11 cellular contexts compared by ENCODE assay signal in the genomic region with DNA sequence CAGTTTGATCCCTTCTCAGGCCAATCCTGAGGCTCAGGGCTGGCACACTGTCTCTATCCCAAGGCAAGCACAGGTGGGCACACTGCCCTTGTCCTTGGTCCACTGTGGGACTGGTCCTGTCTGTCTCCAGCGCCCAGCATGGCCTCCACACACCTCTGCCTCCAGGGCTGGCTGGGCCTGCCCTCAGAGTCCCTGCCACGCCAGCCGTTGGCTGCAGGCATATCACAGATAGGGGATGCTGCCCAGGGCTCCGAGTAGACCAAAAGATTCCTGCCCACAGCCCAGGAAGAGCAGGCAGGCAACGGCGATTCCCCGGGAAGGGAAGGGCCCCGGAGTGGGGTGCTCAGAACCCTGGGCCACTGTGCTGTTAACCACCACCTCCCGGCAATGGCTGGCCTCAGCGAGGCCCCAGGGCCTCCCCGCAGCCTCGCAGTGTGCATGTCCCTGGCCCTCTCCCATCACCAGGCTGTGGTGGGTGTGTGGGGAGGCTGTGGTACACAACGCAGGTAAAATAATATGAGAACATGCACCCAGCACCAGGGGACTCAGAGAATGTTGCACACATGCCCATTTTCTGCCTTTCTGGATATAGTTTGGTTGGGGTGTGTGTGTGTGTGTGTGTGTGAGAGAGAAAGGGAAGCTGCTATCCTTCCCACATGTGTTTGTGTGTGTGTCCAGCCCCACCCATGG. TPM values are rescaled to one million over a fixed set of nuclear protein-coding genes. Genes with fewer than 3 reads are reported as not detected.
DNase-seq lines count a peak whose midpoint lies in the region; ATAC-seq and TF ChIP-seq lines count a peak whose summit lies in the region.
"Had no signal": no experiment of that assay in that cellular context is flagged by ENCODE, and none has a peak within 500 bp of the region (broad histone marks: within the 10 kb centered on the region; RNA-seq: fewer than 3 reads in every experiment).

No MANE protein-coding gene starts in this region.

- H3K4me3 ChIP-seq in heart left ventricle (no peak overlapping the region), spleen (no peak overlapping the region), HAP-1 (no peak overlapping the region)
- H3K4me3 ChIP-seq: stomach had no signal

- peak; percentile 5 to 9 for ATAC-seq in activated CD4-positive, CD25-positive, alpha-beta regulatory T cell treated with anti-CD3 and anti-CD28 coated beads, Interleukin-2, amount 50 U/mL, for 24 hours
- peak in 3 of 4 donors; percentile 43 to 61 (median 51) for ATAC-seq in heart left ventricle
- ATAC-seq in HG03342 (IDR thresholded peaks at IDR 0.05; ENCODE audit: unreplicated experiment) = no peak

- no peaks in the 10 kb centered on the region for H3K9me3 Mint-ChIP-seq in progenitor cell of endocrine pancreas (ENCODE audit: low read depth)

- H3K27me3 ChIP-seq in heart left ventricle = peaks cover 4 to 42% (median 17%) of the 10 kb centered on the region in 9 donors
- peaks cover 0 to 34% (median 8%) of the 10 kb centered on the region in 7 donors for H3K27me3 ChIP-seq in spleen (replicated peaks in 1 of 7)
- 0 out of 2 replicates have a peak, but pooled peaks cover 4% of the 10 kb centered on the region for H3K27me3 ChIP-seq in HAP-1 (ENCODE audit: low read depth)

- no peak for TF ChIP-seq CTCF in heart left ventricle (IDR thresholded peaks at IDR 0.05)
- TF ChIP-seq CTCF in spleen (IDR thresholded peaks at IDR 0.05 in 8 of 11, conservative IDR thresholded peaks at IDR 0.05 in 3 of 11) = no peak
- TF ChIP-seq CTCF in progenitor cell of endocrine pancreas (IDR thresholded peaks at IDR 0.05; ENCODE audit: unreplicated experiment) = no peak

- TF ChIP-seq POLR2A in heart left ventricle (IDR thresholded peaks at IDR 0.05) = no peak
- TF ChIP-seq POLR2A in spleen (IDR thresholded peaks at IDR 0.05) = no peak

- in situ Hi-C loops in HAP-1 (cut with MboI; ENCODE audit: low sequenced_read_pairs) = no loop called here

- 63 to 75% (median 71%) methylated on average over 9 to 13 of the region's 13 CpGs for WGBS in heart left ventricle, 4 donors
- WGBS in spleen, 5 donors = 64 to 76% (median 71%) methylated on average over 12 to 13 of the region's 13 CpGs

- H3K36me3 Mint-ChIP-seq in progenitor cell of endocrine pancreas (ENCODE audit: insufficient read depth) = no peaks in the 10 kb centered on the region

- no peak overlapping the region for H3K27ac ChIP-seq in heart left ventricle
- peak overlapping the region in 2 of 8 donors; percentile 22 to 46 for H3K27ac ChIP-seq in spleen

- H3K9me3 ChIP-seq in heart left ventricle = no peaks in the 10 kb centered on the region
- no peaks in the 10 kb centered on the region for H3K9me3 ChIP-seq in spleen
- H3K9me3 ChIP-seq in HAP-1 = no peaks in the 10 kb centered on the region
- H3K9me3 ChIP-seq: stomach had no signal

- peaks cover 9% of the 10 kb centered on the region for H3K4me1 Mint-ChIP-seq in progenitor cell of endocrine pancreas (ENCODE audit: low read depth)

- intact Hi-C loops in heart left ventricle (cut with DNase I) = loop anchor here in 1 of 10 donors (10.0 kb wide), 1 partner anchor 92 kb away; the partner anchor contains the start of genes BET1L and RIC8A
- intact Hi-C loops in spleen (cut with DNase I; ENCODE audit: low total_unique reads) = no loop called here

- H3K27ac Mint-ChIP-seq in progenitor cell of endocrine pancreas = no peak overlapping the region

- H3K4me1 ChIP-seq in heart left ventricle (peaks cover 0 to 18% (median 0%) of the 10 kb centered on the region in 12 donors), spleen (peaks cover 0 to 51% (median 13%) of the 10 kb centered on the region in 6 donors), HAP-1 (peaks cover 1% of the 10 kb centered on the region)

- H3K27me3 Mint-ChIP-seq in progenitor cell of endocrine pancreas = peaks cover 13% of the 10 kb centered on the region

- H3K36me3 ChIP-seq in heart left ventricle = peaks cover 0 to 9% (median 0%) of the 10 kb centered on the region in 9 donors
- peaks cover 0 to 39% (median 26%) of the 10 kb centered on the region in 6 donors for H3K36me3 ChIP-seq in spleen
- H3K36me3 ChIP-seq in HAP-1 (replicated peaks) = peaks cover 12% of the 10 kb centered on the region; the same call in 1 of the 2 replicates

- H3K4me3 Mint-ChIP-seq in progenitor cell of endocrine pancreas (ENCODE audit: low read depth) = no peak overlapping the region

- no peak for DNase-seq in activated CD4-positive, CD25-positive, alpha-beta regulatory T cell (lab: John Stamatoyannopoulos, UW)
- peak; percentile 33 for DNase-seq in activated CD4-positive, CD25-positive, alpha-beta regulatory T cell treated with anti-CD3 and anti-CD28 coated beads, Interleukin-2, amount 50 U/mL, for 72 hours
- DNase-seq in heart left ventricle = peak in 3 of 5 donors; percentile 21 to 51 (median 23)
- DNase-seq in spleen = peak; percentile 71
- DNase-seq in progenitor cell of endocrine pancreas (ENCODE audit: low spot score, unreplicated experiment) = no peak
- DNase-seq in HAP-1 (ENCODE audit: low spot score in 2 of 2) = no peak
- DNase-seq: 8988T, stomach had no signal

RNA-seq across cellular contexts. Expression of gene IFITM5, which starts 2.2 kb away (rescaled TPM):
- not detected for total RNA-seq in heart left ventricle
- polyA plus RNA-seq in heart left ventricle = not detected
- total RNA-seq in spleen = not detected
- not detected for polyA plus RNA-seq in spleen
- not detected in 2 replicates for total RNA-seq in progenitor cell of endocrine pancreas
- total RNA-seq: M059J had no signal
- polyA plus RNA-seq: stomach had no signal

RNA-seq across cellular contexts. Expression of gene PGGHG, which starts 8.2 kb away (rescaled TPM):
- total RNA-seq in heart left ventricle = 10 to 100 TPM in 2 of 9 donors, 1 to 10 TPM in 7; 4.5 to 11.1 (median 6.2) TPM
- polyA plus RNA-seq in heart left ventricle = 10 to 100 TPM in 1 of 2 donors, 1 to 10 TPM in 1; 9.4 to 15.7 TPM
- total RNA-seq in spleen = 100 to 1,000 TPM in 6 of 7 donors, 10 to 100 TPM in 1; 53.4 to 182 (median 128) TPM
- 100 to 1,000 TPM; 127 to 250 (median 134) TPM for polyA plus RNA-seq in spleen
- total RNA-seq in progenitor cell of endocrine pancreas = 67.0 and 74.7 TPM in 2 replicates

RNA-seq across cellular contexts. Expression of gene IFITM2, which starts 10.5 kb away (rescaled TPM):
- total RNA-seq in heart left ventricle = 100 to 1,000 TPM; 116 to 412 (median 149) TPM
- 100 to 1,000 TPM; 270 to 501 TPM for polyA plus RNA-seq in heart left ventricle
- total RNA-seq in spleen = 1,000 to 10,000 TPM in 4 of 7 donors, 100 to 1,000 TPM in 3; 507 to 1,635 (median 1,062) TPM
- 1,000 to 10,000 TPM in 1 of 3 donors, 100 to 1,000 TPM in 2; 680 to 1,006 (median 885) TPM for polyA plus RNA-seq in spleen
- total RNA-seq in progenitor cell of endocrine pancreas = 33.2 and 33.5 TPM in 2 replicates

RNA-seq across cellular contexts. Expression of gene IFITM1, which starts 16.7 kb away (rescaled TPM):
- total RNA-seq in heart left ventricle (100 to 1,000 TPM in 6 of 9 donors, 10 to 100 TPM in 3; 61.3 to 277 (median 127) TPM), spleen (100 to 1,000 TPM; 333 to 670 (median 510) TPM), progenitor cell of endocrine pancreas (2.3 TPM in 2 replicates)
- polyA plus RNA-seq in heart left ventricle (100 to 1,000 TPM; 158 to 278 TPM), spleen (100 to 1,000 TPM; 314 to 496 (median 327) TPM)

RNA-seq across cellular contexts. Expression of gene NLRP6, which starts 18.9 kb away (rescaled TPM):
- under 1 TPM in 4 of 9 donors, not detected in 5; 0.09 to 0.20 (median 0.16) TPM for total RNA-seq in heart left ventricle
- under 1 TPM in 1 of 2 donors, not detected in 1; 0.14 TPM for polyA plus RNA-seq in heart left ventricle
- total RNA-seq in spleen = 10 to 100 TPM in 4 of 7 donors, 1 to 10 TPM in 3; 5.0 to 30.9 (median 10.0) TPM
- polyA plus RNA-seq in spleen = 1 to 10 TPM in 2 of 3 donors, under 1 TPM in 1; 0.15 to 1.3 (median 1.1) TPM
- total RNA-seq in progenitor cell of endocrine pancreas = not detected in 2 replicates
- total RNA-seq: M059J had no signal

Comparison
In these comparisons a context has a peak if more than half of its experiments do, and no peak if none do; other contexts are left out.
1. DNase-seq: peak in activated CD4-positive, CD25-positive, alpha-beta regulatory T cell treated with anti-CD3 and anti-CD28 coated beads, Interleukin-2, amount 50 U/mL, for 72 hours (single experiment), heart left ventricle (3 of 5) and spleen (single experiment); none in activated CD4-positive, CD25-positive, alpha-beta regulatory T cell (0 of 4), progenitor cell of endocrine pancreas (single experiment) and HAP-1 (0 of 2).